In genomic region chr7:74355091-74355490, GRCh38 we compare ENCODE assay signal across 8 cellular contexts.
A peak's percentile ranks its signal among the peaks of the same experiment; 100 is the strongest.
DNase-seq lines count a peak whose midpoint lies in the region; ATAC-seq and TF ChIP-seq lines count a peak whose summit lies in the region.

No MANE protein-coding gene starts in this region.

- DNase-seq in AG09309 (ENCODE audit: low read depth) (peak; percentile 27), HS-27A (ENCODE audit: low read depth) (peak; percentile 51), iPS-NIHi11 (ENCODE audit: low spot score) (peak; percentile 15), SKM-1 (lab: John Stamatoyannopoulos, UW; ENCODE audit: unreplicated experiment) (no peak), neuronal stem cell (ENCODE audit: low spot score) (no peak)
- DNase-seq in activated T-helper 1 cell treated with anti-CD3 and anti-CD28 coated beads, Interleukin-12 subunit alpha, Interleukin-12 subunit beta, Interleukin-2, Interleukin-4 antibody, amounts not matched to agents 30 ng/mL and 10 ng/mL and 1 ng/mL, durations not matched to agents 14 hours and 24 hours and 36 hours (ENCODE audit: low spot score), result no peak

- peaks cover 11% of the 10 kb centered on the region for H3K79me1 ChIP-seq in neuronal stem cell (ENCODE audit: low read depth, low read length)

- H3K4me1 ChIP-seq in neuronal stem cell (ENCODE audit: control insufficient read depth in 2 of 2, insufficient read depth in 1 of 2, low read depth in 1 of 2, low read length in 2 of 2), result no peaks in the 10 kb centered on the region

- no peak overlapping the region for H3K4ac ChIP-seq in neuronal stem cell (ENCODE audit: low read length)

- H3K23ac ChIP-seq in neuronal stem cell (ENCODE audit: low read depth, low read length, poor library complexity), result no peak overlapping the region

- H2BK120ac ChIP-seq in neuronal stem cell (ENCODE audit: low read depth, low read length), result no peak overlapping the region

- H3K18ac ChIP-seq in neuronal stem cell (ENCODE audit: low read length), result no peak overlapping the region

- no peaks in the 10 kb centered on the region for H3K27me3 ChIP-seq in neuronal stem cell (ENCODE audit: control insufficient read depth in 3 of 3, insufficient read depth in 3 of 3, low read depth in 1 of 3, low read length in 3 of 3)

- no peak overlapping the region for H2BK5ac ChIP-seq in neuronal stem cell (ENCODE audit: low read length)

- no peak overlapping the region for H3K14ac ChIP-seq in neuronal stem cell (ENCODE audit: low read length)

- no peaks in the 10 kb centered on the region for H3K36me3 Mint-ChIP-seq in activated T-helper 1 cell treated with anti-CD3 and anti-CD28 coated beads, Interleukin-12 subunit alpha, Interleukin-12 subunit beta, Interleukin-2, Interleukin-4 antibody, amounts not matched to agents 30 ng/mL and 10 ng/mL and 1 ng/mL, durations not matched to agents 14 hours and 24 hours and 36 hours (ENCODE audit: low read depth)

- H3K4me1 Mint-ChIP-seq in activated T-helper 1 cell treated with anti-CD3 and anti-CD28 coated beads, Interleukin-12 subunit alpha, Interleukin-12 subunit beta, Interleukin-2, Interleukin-4 antibody, amounts not matched to agents 30 ng/mL and 10 ng/mL and 1 ng/mL, durations not matched to agents 14 hours and 24 hours and 36 hours (ENCODE audit: low read depth), result peaks cover 3% of the 10 kb centered on the region

- peak overlapping the region; percentile 18 for H3K27ac Mint-ChIP-seq in activated T-helper 1 cell treated with anti-CD3 and anti-CD28 coated beads, Interleukin-12 subunit alpha, Interleukin-12 subunit beta, Interleukin-2, Interleukin-4 antibody, amounts not matched to agents 30 ng/mL and 10 ng/mL and 1 ng/mL, durations not matched to agents 14 hours and 24 hours and 36 hours

- peaks cover 0 to 2% of the 10 kb centered on the region in 2 donors for H3K9me3 ChIP-seq in neuronal stem cell (replicated peaks in 1 of 2; ENCODE audit: control insufficient read depth in 2 of 2, insufficient read depth in 1 of 2, low read depth in 1 of 2, low read length in 2 of 2)

- no peaks in the 10 kb centered on the region for H3K27me3 Mint-ChIP-seq in activated T-helper 1 cell treated with anti-CD3 and anti-CD28 coated beads, Interleukin-12 subunit alpha, Interleukin-12 subunit beta, Interleukin-2, Interleukin-4 antibody, amounts not matched to agents 30 ng/mL and 10 ng/mL and 1 ng/mL, durations not matched to agents 14 hours and 24 hours and 36 hours (ENCODE audit: insufficient read depth)

- ATAC-seq in HG02870 (IDR thresholded peaks at IDR 0.05; ENCODE audit: unreplicated experiment), result no peak
- no peak for ATAC-seq in HG02938 (IDR thresholded peaks at IDR 0.05; ENCODE audit: unreplicated experiment)

- H2AK5ac ChIP-seq in neuronal stem cell (ENCODE audit: low read depth, low read length), result no peak overlapping the region

- H4K8ac ChIP-seq in neuronal stem cell (ENCODE audit: low read depth, low read length), result no peak overlapping the region

- H3K4me3 Mint-ChIP-seq in activated T-helper 1 cell treated with anti-CD3 and anti-CD28 coated beads, Interleukin-12 subunit alpha, Interleukin-12 subunit beta, Interleukin-2, Interleukin-4 antibody, amounts not matched to agents 30 ng/mL and 10 ng/mL and 1 ng/mL, durations not matched to agents 14 hours and 24 hours and 36 hours, result no peak overlapping the region

- WGBS in neuronal stem cell (ENCODE audit: extremely low coverage in 2 of 2, insufficient read length in 2 of 2, insufficient replicate concordance in 1 of 2), 2 donors, result no CpG with 5 or more reads among the region's 4 CpGs

- no peak overlapping the region for H3K4me2 ChIP-seq in neuronal stem cell (ENCODE audit: insufficient read depth, low read length, poor library complexity, severe bottlenecking)

- no peak overlapping the region for H3K4me3 ChIP-seq in AG09309 (ENCODE audit: control insufficient read depth, low read depth, low read length)
- no peak overlapping the region for H3K4me3 ChIP-seq in neuronal stem cell (ENCODE audit: low read length in 2 of 2)

- no peaks in the 10 kb centered on the region for H3K9me3 Mint-ChIP-seq in activated T-helper 1 cell treated with anti-CD3 and anti-CD28 coated beads, Interleukin-12 subunit alpha, Interleukin-12 subunit beta, Interleukin-2, Interleukin-4 antibody, amounts not matched to agents 30 ng/mL and 10 ng/mL and 1 ng/mL, durations not matched to agents 14 hours and 24 hours and 36 hours

- no peak overlapping the region for H2AFZ ChIP-seq in neuronal stem cell (ENCODE audit: low read length)

- H3K36me3 ChIP-seq in neuronal stem cell (replicated peaks in 1 of 2; ENCODE audit: control insufficient read depth in 2 of 2, insufficient read depth in 2 of 2, low read length in 2 of 2), result peaks cover 17 to 71% of the 10 kb centered on the region in 2 donors

- no peak overlapping the region for H4K91ac ChIP-seq in neuronal stem cell (ENCODE audit: low read depth, low read length, poor library complexity)

- no peak overlapping the region for H3K27ac ChIP-seq in neuronal stem cell (replicated peaks; ENCODE audit: low read length)

- no peak overlapping the region for H3K9ac ChIP-seq in neuronal stem cell (ENCODE audit: low read depth, low read length, poor library complexity)

- intact Hi-C loops in activated T-helper 1 cell treated with anti-CD3 and anti-CD28 coated beads, Interleukin-12 subunit alpha, Interleukin-12 subunit beta, Interleukin-2, Interleukin-4 antibody, amounts not matched to agents 30 ng/mL and 10 ng/mL and 1 ng/mL, durations not matched to agents 14 hours and 24 hours and 36 hours (cut with micrococcal nuclease), result no loop called here

- H2BK12ac ChIP-seq in neuronal stem cell (ENCODE audit: low read length), result no peak overlapping the region

- H2BK15ac ChIP-seq in neuronal stem cell (ENCODE audit: low read length), result no peak overlapping the region

- no peak for TF ChIP-seq CTCF in AG09309 (IDR thresholded peaks at IDR 0.05; ENCODE audit: control insufficient read depth, insufficient read depth, low read depth, low read length, missing control alignments)

Comparison
In these comparisons a context has a peak if more than half of its experiments do, and no peak if none do; other contexts are left out.
1. DNase-seq: peak in AG09309 (single experiment), HS-27A (single experiment) and iPS-NIHi11 (single experiment); none in activated T-helper 1 cell treated with anti-CD3 and anti-CD28 coated beads, Interleukin-12 subunit alpha, Interleukin-12 subunit beta, Interleukin-2, Interleukin-4 antibody, amounts not matched to agents 30 ng/mL and 10 ng/mL and 1 ng/mL, durations not matched to agents 14 hours and 24 hours and 36 hours (single experiment), SKM-1 (single experiment) and neuronal stem cell (single experiment).